In genomic region chr1:151539321-151540020, GRCh38 we compare ENCODE assay signal across 8 cellular contexts. TPM values are rescaled to one million over a fixed set of nuclear protein-coding genes. Genes with fewer than 3 reads are reported as not detected.
DNase-seq lines count a peak whose midpoint lies in the region; ATAC-seq and TF ChIP-seq lines count a peak whose summit lies in the region.

No MANE protein-coding gene starts in this region.

- peak in 1 of 2 donors; percentile 9 for ATAC-seq in CD4-positive, CD25-positive, alpha-beta regulatory T cell (ENCODE audit: low read depth in 2 of 2)
- peak; percentile 44 for ATAC-seq in GM19035 (IDR thresholded peaks at IDR 0.05; ENCODE audit: unreplicated experiment)
- peak; percentile 45 for ATAC-seq in HG03354 (IDR thresholded peaks at IDR 0.05; ENCODE audit: poor library complexity, severe bottlenecking, unreplicated experiment)
- peak; percentile 40 for ATAC-seq in naive thymus-derived CD4-positive, alpha-beta T cell
- peak; percentile 69 for ATAC-seq in aorta (ENCODE audit: low FRiP score)

- H3K4me1 Mint-ChIP-seq in CD4-positive, CD25-positive, alpha-beta regulatory T cell, result peaks cover 9 to 35% (median 21%) of the 10 kb centered on the region in 4 donors
- peaks cover 19% of the 10 kb centered on the region for H3K4me1 Mint-ChIP-seq in activated CD4-positive, alpha-beta memory T cell treated with anti-CD3 and anti-CD28 coated beads for 36 hours (ENCODE audit: low read depth)
- H3K4me1 Mint-ChIP-seq in naive thymus-derived CD4-positive, alpha-beta T cell, result peaks cover 12 to 31% (median 22%) of the 10 kb centered on the region in 7 donors

- H3K4me3 ChIP-seq in CD4-positive, CD25-positive, alpha-beta regulatory T cell (ENCODE audit: low read depth, low read length), result peak overlapping the region; percentile 72
- H3K4me3 ChIP-seq in fibroblast of pulmonary artery (replicated peaks; ENCODE audit: low read depth, low read length) (peak overlapping the region; percentile 78), aorta (ENCODE audit: low read length in 2 of 2) (no peak overlapping the region)
- peak overlapping the region; percentile 90 for H3K4me3 ChIP-seq in naive thymus-derived CD4-positive, alpha-beta T cell (ENCODE audit: low read length)

- peak overlapping the region; percentile 98 to 99 (median 98) for H3K4me3 Mint-ChIP-seq in CD4-positive, CD25-positive, alpha-beta regulatory T cell
- H3K4me3 Mint-ChIP-seq in activated CD4-positive, alpha-beta memory T cell treated with anti-CD3 and anti-CD28 coated beads for 36 hours, result peak overlapping the region; percentile 85
- peak overlapping the region; percentile 91 to 98 (median 97) for H3K4me3 Mint-ChIP-seq in naive thymus-derived CD4-positive, alpha-beta T cell

- no peaks in the 10 kb centered on the region for H3K9me3 ChIP-seq in CD4-positive, CD25-positive, alpha-beta regulatory T cell (ENCODE audit: control insufficient read depth in 2 of 2, low read length in 2 of 2)
- H3K9me3 ChIP-seq in naive thymus-derived CD4-positive, alpha-beta T cell (ENCODE audit: control insufficient read depth in 2 of 3, low read length in 3 of 3), result no peaks in the 10 kb centered on the region
- H3K9me3 ChIP-seq in aorta (ENCODE audit: control insufficient read depth, low read length), result no peaks in the 10 kb centered on the region

- H3K27me3 ChIP-seq in CD4-positive, CD25-positive, alpha-beta regulatory T cell (ENCODE audit: control insufficient read depth, insufficient read depth, low read length), result peaks cover 3% of the 10 kb centered on the region
- H3K27me3 ChIP-seq in naive thymus-derived CD4-positive, alpha-beta T cell (ENCODE audit: control insufficient read depth in 2 of 2, insufficient read depth in 2 of 2, low read length in 2 of 2), result no peaks in the 10 kb centered on the region
- no peaks in the 10 kb centered on the region for H3K27me3 ChIP-seq in aorta (ENCODE audit: control insufficient read depth in 1 of 2, insufficient read depth in 2 of 2, low read length in 1 of 2)

- 31 to 37% methylated on average over 7 of the region's 7 CpGs for WGBS in aorta, 2 donors

- no peaks in the 10 kb centered on the region for H3K36me3 ChIP-seq in CD4-positive, CD25-positive, alpha-beta regulatory T cell (ENCODE audit: control insufficient read depth, insufficient read depth, low read length)
- no peaks in the 10 kb centered on the region for H3K36me3 ChIP-seq in naive thymus-derived CD4-positive, alpha-beta T cell (ENCODE audit: control insufficient read depth in 2 of 3, insufficient read depth in 3 of 3, low read length in 3 of 3)
- H3K36me3 ChIP-seq in aorta (ENCODE audit: control insufficient read depth in 1 of 2, insufficient read depth in 2 of 2, low read length in 1 of 2), result no peaks in the 10 kb centered on the region

- CTCF ChIA-PET in activated CD4-positive, alpha-beta memory T cell treated with anti-CD3 and anti-CD28 coated beads for 36 hours (lab: Charles Lee), result interaction anchor here (1.0 to 1.3 kb wide), 2 partner anchors 54 to 96 kb away, joined by 3 to 4 read pairs; no protein-coding TSS in a partner anchor
- CTCF ChIA-PET in naive thymus-derived CD4-positive, alpha-beta T cell (lab: Charles Lee), result interaction anchor here (0.6 to 0.7 kb wide), 2 partner anchors 59 to 95 kb away, joined by 3 read pairs; no protein-coding TSS in a partner anchor

- peaks cover 0 to 1% (median 0%) of the 10 kb centered on the region in 7 donors for H3K9me3 Mint-ChIP-seq in CD4-positive, CD25-positive, alpha-beta regulatory T cell
- no peaks in the 10 kb centered on the region for H3K9me3 Mint-ChIP-seq in activated CD4-positive, alpha-beta memory T cell treated with anti-CD3 and anti-CD28 coated beads for 36 hours
- H3K9me3 Mint-ChIP-seq in naive thymus-derived CD4-positive, alpha-beta T cell, result no peaks in the 10 kb centered on the region

- H3K36me3 Mint-ChIP-seq in CD4-positive, CD25-positive, alpha-beta regulatory T cell, result no peaks in the 10 kb centered on the region
- H3K36me3 Mint-ChIP-seq in activated CD4-positive, alpha-beta memory T cell treated with anti-CD3 and anti-CD28 coated beads for 36 hours, result no peaks in the 10 kb centered on the region
- H3K36me3 Mint-ChIP-seq in naive thymus-derived CD4-positive, alpha-beta T cell, result no peaks in the 10 kb centered on the region

- intact Hi-C loops in activated CD4-positive, alpha-beta memory T cell treated with anti-CD3 and anti-CD28 coated beads for 36 hours (cut with micrococcal nuclease), result loop anchor here (1.0 to 5.0 kb wide), 2 partner anchors 80 to 97 kb away; partner anchors contain the start of gene POGZ
- intact Hi-C loops in naive thymus-derived CD4-positive, alpha-beta T cell (cut with micrococcal nuclease), result loop anchor here (1.0 to 5.0 kb wide), 5 partner anchors 28 to 453 kb away; partner anchors contain the start of genes CGN (in 1 of the 2), S100A10 (in 1 of the 2) and SNX27 (in 1 of the 2)
- intact Hi-C loops in aorta (cut with DNase I), result loop anchor here in 1 of 2 donors (10.0 kb wide), 2 partner anchors 55 to 95 kb away; no protein-coding TSS in a partner anchor

- TF ChIP-seq CTCF in fibroblast of pulmonary artery (IDR thresholded peaks at IDR 0.05; ENCODE audit: low read length, missing control alignments), result no peak

- no peak overlapping the region for H3K27ac ChIP-seq in CD4-positive, CD25-positive, alpha-beta regulatory T cell (ENCODE audit: insufficient read depth, low read length, poor library complexity, severe bottlenecking)
- H3K27ac ChIP-seq in naive thymus-derived CD4-positive, alpha-beta T cell (ENCODE audit: low read depth, low read length), result no peak overlapping the region
- H3K27ac ChIP-seq in aorta (ENCODE audit: low read depth in 1 of 2, low read length in 2 of 2), result no peak overlapping the region

- peak overlapping the region in 2 of 3 donors; percentile 93 to 96 for H3K27ac Mint-ChIP-seq in CD4-positive, CD25-positive, alpha-beta regulatory T cell
- H3K27ac Mint-ChIP-seq in activated CD4-positive, alpha-beta memory T cell treated with anti-CD3 and anti-CD28 coated beads for 36 hours, result no peak overlapping the region
- H3K27ac Mint-ChIP-seq in naive thymus-derived CD4-positive, alpha-beta T cell, result peak overlapping the region in 6 of 9 donors; percentile 40 to 93 (median 88)

- POLR2A ChIA-PET in activated CD4-positive, alpha-beta memory T cell treated with anti-CD3 and anti-CD28 coated beads for 36 hours (lab: Charles Lee), result interaction anchor here (0.8 to 0.9 kb wide), 2 partner anchors 11 to 66 kb away, joined by 3 read pairs; no protein-coding TSS in a partner anchor
- POLR2A ChIA-PET in naive thymus-derived CD4-positive, alpha-beta T cell (lab: Charles Lee), result interaction anchor here (0.7 to 1.4 kb wide), 6 partner anchors 9 to 1652 kb away, joined by 3 to 6 read pairs (median 3); partner anchors contain the start of genes CGN and MRPL9

- H3K4me1 ChIP-seq in CD4-positive, CD25-positive, alpha-beta regulatory T cell (ENCODE audit: control insufficient read depth, insufficient read depth, low read length, poor library complexity, severe bottlenecking), result peaks cover 24% of the 10 kb centered on the region
- peaks cover 11 to 18% of the 10 kb centered on the region in 2 donors for H3K4me1 ChIP-seq in naive thymus-derived CD4-positive, alpha-beta T cell (ENCODE audit: control insufficient read depth in 2 of 2, insufficient read depth in 2 of 2, low read length in 2 of 2)
- H3K4me1 ChIP-seq in aorta (ENCODE audit: control insufficient read depth in 1 of 2, insufficient read depth in 2 of 2, low read length in 2 of 2), result no peaks in the 10 kb centered on the region

- H3K27me3 Mint-ChIP-seq in CD4-positive, CD25-positive, alpha-beta regulatory T cell, result no peaks in the 10 kb centered on the region
- H3K27me3 Mint-ChIP-seq in activated CD4-positive, alpha-beta memory T cell treated with anti-CD3 and anti-CD28 coated beads for 36 hours, result no peaks in the 10 kb centered on the region
- peaks cover 6 to 25% (median 8%) of the 10 kb centered on the region in 5 donors for H3K27me3 Mint-ChIP-seq in naive thymus-derived CD4-positive, alpha-beta T cell

- DNase-seq in CD4-positive, CD25-positive, alpha-beta regulatory T cell, result peak in 2 of 3 donors; percentile 26 to 86
- DNase-seq in NCI-H2227 treated with DMSO at 0.1 percent for 48 hours (lab: John Stamatoyannopoulos, UW) (peak; percentile 73), fibroblast of pulmonary artery (ENCODE audit: low read depth) (peak; percentile 95), aorta (peak; percentile 83 to 87)
- DNase-seq in activated CD4-positive, alpha-beta memory T cell treated with anti-CD3 and anti-CD28 coated beads for 36 hours, result peak; percentile 68
- DNase-seq in naive thymus-derived CD4-positive, alpha-beta T cell, result peak in 3 of 9 donors; percentile 4 to 16 (median 10)

RNA-seq across cellular contexts. Expression of gene TUFT1, which starts 0.6 kb away (rescaled TPM):
- 13.6 TPM for total RNA-seq in CD4-positive, CD25-positive, alpha-beta regulatory T cell
- 10 to 100 TPM; 10.2 to 13.6 (median 12.1) TPM for polyA plus RNA-seq in CD4-positive, CD25-positive, alpha-beta regulatory T cell
- total RNA-seq in activated CD4-positive, alpha-beta memory T cell treated with anti-CD3 and anti-CD28 coated beads for 36 hours, result 1 to 10 TPM; 3.0 to 4.1 TPM
- total RNA-seq in naive thymus-derived CD4-positive, alpha-beta T cell, result 1 to 10 TPM in 4 of 5 experiments, under 1 TPM in 1; 0.92 to 4.8 (median 3.4) TPM
- 1 to 10 TPM; 2.2 to 3.1 TPM for polyA plus RNA-seq in naive thymus-derived CD4-positive, alpha-beta T cell
- total RNA-seq in aorta, result 10 to 100 TPM in 1 of 2 donors, 1 to 10 TPM in 1; 6.5 to 11.2 TPM
- 1 to 10 TPM; 3.9 to 4.5 TPM for polyA plus RNA-seq in aorta

RNA-seq across cellular contexts. Expression of gene CGN, which starts 28.3 kb away (rescaled TPM):
- total RNA-seq in CD4-positive, CD25-positive, alpha-beta regulatory T cell, result 0.37 TPM
- 1 to 10 TPM in 1 of 4 donors, under 1 TPM in 1, not detected in 2; 0.37 to 1.2 TPM for polyA plus RNA-seq in CD4-positive, CD25-positive, alpha-beta regulatory T cell
- 1 to 10 TPM; 1.3 to 1.4 TPM for total RNA-seq in activated CD4-positive, alpha-beta memory T cell treated with anti-CD3 and anti-CD28 coated beads for 36 hours
- 1 to 10 TPM in 2 of 5 experiments, under 1 TPM in 2, not detected in 1; 0.29 to 2.4 (median 1.3) TPM for total RNA-seq in naive thymus-derived CD4-positive, alpha-beta T cell
- polyA plus RNA-seq in naive thymus-derived CD4-positive, alpha-beta T cell, result under 1 TPM in 1 of 2 donors, not detected in 1; 0.25 TPM
- 1 to 10 TPM in 1 of 2 donors, under 1 TPM in 1; 0.23 to 1.7 TPM for total RNA-seq in aorta
- polyA plus RNA-seq in aorta, result 10 to 100 TPM in 1 of 2 donors, under 1 TPM in 1; 0.36 to 27.5 TPM

Comparison
In these comparisons a context has a peak if more than half of its experiments do, and no peak if none do; other contexts are left out.
1. H3K4me3 ChIP-seq: peak in CD4-positive, CD25-positive, alpha-beta regulatory T cell (single experiment), fibroblast of pulmonary artery (single experiment) and naive thymus-derived CD4-positive, alpha-beta T cell (single experiment); none in aorta (0 of 2).
2. Peak in every context shown above with its lines, with median percentiles within 50 percentile points of each other: H3K4me3 Mint-ChIP-seq.